In genomic region chr19:2042485-2043268, GRCh38 we compare ENCODE assay signal across 8 cellular contexts. TPM values are rescaled to one million over a fixed set of nuclear protein-coding genes. Genes with fewer than 3 reads are reported as not detected.
DNase-seq lines count a peak whose midpoint lies in the region; ATAC-seq, FAIRE-seq and TF ChIP-seq lines count a peak whose summit lies in the region.

No MANE protein-coding gene starts in this region.

- FAIRE-seq in endothelial cell of umbilical vein (lab: Jason Lieb, UNC) = no peak

- peaks cover 24% of the 10 kb centered on the region for H3K4me1 ChIP-seq in endothelial cell of umbilical vein (ENCODE audit: control insufficient read depth, extremely low read depth, insufficient read depth, low read length)
- H3K4me1 ChIP-seq in parathyroid adenoma = peaks cover 30% of the 10 kb centered on the region

- TF ChIP-seq POLR2A in endothelial cell of umbilical vein (IDR thresholded peaks at IDR 0.05; ENCODE audit: low read depth, low read length) = no peak

- TF ChIP-seq CTCF in LNCaP clone FGC (IDR thresholded peaks at IDR 0.05; ENCODE audit: control insufficient read depth, extremely low read depth, insufficient read depth) (no peak), endothelial cell of umbilical vein (IDR thresholded peaks at IDR 0.05; ENCODE audit: extremely low read depth in 1 of 2, insufficient read depth in 1 of 2, low read depth in 1 of 2, low read length in 2 of 2) (no peak), parathyroid adenoma (IDR thresholded peaks at IDR 0.05) (no peak)

- H3K79me2 ChIP-seq in endothelial cell of umbilical vein (ENCODE audit: control insufficient read depth, insufficient read depth, low read length) (peaks cover 19% of the 10 kb centered on the region), parathyroid adenoma (peaks cover 13% of the 10 kb centered on the region)

- H2AFZ ChIP-seq in endothelial cell of umbilical vein (ENCODE audit: low read depth, low read length) = no peak overlapping the region
- H2AFZ ChIP-seq in parathyroid adenoma = peak overlapping the region; percentile 39

- H3K27me3 ChIP-seq in endothelial cell of umbilical vein (ENCODE audit: control insufficient read depth in 2 of 2, insufficient read depth in 2 of 2, low read length in 2 of 2) = no peaks in the 10 kb centered on the region
- H3K27me3 ChIP-seq in parathyroid adenoma (ENCODE audit: control insufficient read depth, insufficient read depth, low read length) = no peaks in the 10 kb centered on the region

- H3K9me3 ChIP-seq in endothelial cell of umbilical vein (replicated peaks; ENCODE audit: control insufficient read depth, insufficient read depth, low read length) (no peaks in the 10 kb centered on the region), parathyroid adenoma (ENCODE audit: control insufficient read depth, low read length) (no peaks in the 10 kb centered on the region)

- H3K9ac ChIP-seq in endothelial cell of umbilical vein (replicated peaks; ENCODE audit: extremely low read depth, insufficient read depth, low read length) (no peak overlapping the region), parathyroid adenoma (no peak overlapping the region)

- H3K27ac ChIP-seq in endothelial cell of umbilical vein (ENCODE audit: insufficient read depth, low read depth, low read length) (peak overlapping the region; percentile 9), parathyroid adenoma (peak overlapping the region; percentile 96)

- dilution Hi-C loops in endothelial cell of umbilical vein (cut with MboI; ENCODE audit: extremely low pct_ligation_motif_present, low sequenced_read_pairs) = no loop called here

- H3K4me2 ChIP-seq in endothelial cell of umbilical vein (ENCODE audit: insufficient read depth, low read length) (no peak overlapping the region), parathyroid adenoma (ENCODE audit: low read length) (peak overlapping the region; percentile 63)

- no peaks in the 10 kb centered on the region for H3K9me1 ChIP-seq in endothelial cell of umbilical vein (replicated peaks; ENCODE audit: control insufficient read depth, extremely low read depth, insufficient read depth, low read length)

- no peaks in the 10 kb centered on the region for H4K20me1 ChIP-seq in endothelial cell of umbilical vein (replicated peaks; ENCODE audit: control insufficient read depth, extremely low read depth, insufficient read depth, low read length)

- POLR2A ChIA-PET in endothelial cell of umbilical vein (lab: Charles Lee) = interaction anchor here (1.3 kb wide), 1 partner anchor 9 kb away, joined by 3 read pairs; no protein-coding TSS in a partner anchor

- H3K4me3 ChIP-seq in LNCaP clone FGC (ENCODE audit: low read depth, low read length) (peak overlapping the region; percentile 26; the same call in 1 of the 2 replicates), endothelial cell of umbilical vein (replicated peaks in 1 of 3; ENCODE audit: insufficient read depth in 1 of 3, low read depth in 1 of 3, low read length in 3 of 3) (no peak overlapping the region), parathyroid adenoma (ENCODE audit: low read depth, low read length) (peak overlapping the region; percentile 34)

- CTCF ChIA-PET in endothelial cell of umbilical vein (lab: Charles Lee) = interaction anchor here (0.7 to 1.1 kb wide), 3 partner anchors 10 to 219 kb away, joined by 4 to 6 read pairs (median 5); no protein-coding TSS in a partner anchor

- intact Hi-C loops in endothelial cell of umbilical vein (cut with micrococcal nuclease) = loop anchor here (1.0 kb wide), 1 partner anchor 9 kb away; the partner anchor contains the start of gene MKNK2

- no TSS peak for BruUV-seq in endothelial cell of umbilical vein (replicated peaks; lab: Mats Ljungman, UMichigan)

- no peak for DNase-seq in LNCaP clone FGC (ENCODE audit: low read depth)
- DNase-seq in endothelial cell of umbilical vein (ENCODE audit: low read depth, low spot score) = no peak
- DNase-seq in NAMALWA (ENCODE audit: low spot score) = no peak
- DNase-seq in DMS153 (lab: John Stamatoyannopoulos, UW) = no peak
- DNase-seq in EL = no peak
- DNase-seq in stimulated activated CD4-positive, alpha-beta T cell treated with anti-CD3 and anti-CD28 coated beads, Interleukin-4, amount 100 ng/mL, for 1 hour = no peak

- peaks cover 4 to 60% of the 10 kb centered on the region in 2 experiments for H3K36me3 ChIP-seq in endothelial cell of umbilical vein (ENCODE audit: control insufficient read depth in 2 of 2, extremely low read depth in 1 of 2, insufficient read depth in 2 of 2, low read length in 2 of 2)
- no peaks in the 10 kb centered on the region for H3K36me3 ChIP-seq in parathyroid adenoma (ENCODE audit: control insufficient read depth, insufficient read depth, low read length)

- ATAC-seq in GM18498 (IDR thresholded peaks at IDR 0.05; ENCODE audit: unreplicated experiment) = peak; percentile 1

TF ChIP-seq in endothelial cell of umbilical vein, 7 proteins besides CTCF, POLR2A, EP300 and RAD21:
- TF ChIP-seq POLR2AphosphoS5 (IDR thresholded peaks at IDR 0.05; ENCODE audit: insufficient read depth, low read depth, low read length) (no peak), MAX (IDR thresholded peaks at IDR 0.05; ENCODE audit: insufficient read depth, insufficient read length) (no peak), EZH2 (IDR thresholded peaks at IDR 0.05; ENCODE audit: borderline replicate concordance, low read depth, low read length, severe bottlenecking) (no peak), FOS (IDR thresholded peaks at IDR 0.05; ENCODE audit: borderline replicate concordance, insufficient read depth, low read length) (no peak), JUN (IDR thresholded peaks at IDR 0.05; ENCODE audit: borderline replicate concordance, insufficient read depth, insufficient read length, low read depth) (no peak), GATA2 (IDR thresholded peaks at IDR 0.05; ENCODE audit: insufficient read depth, insufficient read length, low read depth, low read length) (no peak), MYC (IDR thresholded peaks at IDR 0.05; ENCODE audit: low read depth, low read length) (no peak)

RNA-seq across cellular contexts. Expression of gene MKNK2, which starts 8.4 kb away (rescaled TPM):
- total RNA-seq in endothelial cell of umbilical vein = 86.1 and 87.5 TPM in 2 replicates
- 65.1 and 96.2 TPM in 2 replicates for polyA plus RNA-seq in endothelial cell of umbilical vein
- polyA plus RNA-seq in endothelial cell of umbilical vein (2011; cell fraction: cytosol; rRNA removed) = 48.6 and 60.6 TPM in 2 replicates
- polyA plus RNA-seq in endothelial cell of umbilical vein (2011; cell fraction: nucleus; rRNA removed) = 51.3 and 66.9 TPM in 2 replicates
- 45.6 and 62.3 TPM in 2 replicates for polyA plus RNA-seq in endothelial cell of umbilical vein (2012)
- 49.2 and 82.5 TPM in 2 replicates for polyA minus RNA-seq in endothelial cell of umbilical vein
- 111 TPM for polyA minus RNA-seq in endothelial cell of umbilical vein (2011; cell fraction: cytosol; rRNA and poly(A)+ RNA removed)
- 19.7 and 28.4 TPM in 2 replicates for polyA minus RNA-seq in endothelial cell of umbilical vein (2011; cell fraction: nucleus; rRNA and poly(A)+ RNA removed)

RNA-seq across cellular contexts. Expression of gene BTBD2, which starts 27.2 kb away (rescaled TPM):
- 73.1 and 78.2 TPM in 2 replicates for total RNA-seq in endothelial cell of umbilical vein
- 59.2 and 76.1 TPM in 2 replicates for polyA plus RNA-seq in endothelial cell of umbilical vein
- 25.7 and 39.0 TPM in 2 replicates for polyA plus RNA-seq in endothelial cell of umbilical vein (2011; cell fraction: cytosol; rRNA removed)
- 28.3 and 30.7 TPM in 2 replicates for polyA plus RNA-seq in endothelial cell of umbilical vein (2011; cell fraction: nucleus; rRNA removed)
- polyA plus RNA-seq in endothelial cell of umbilical vein (2012) = 70.1 and 98.8 TPM in 2 replicates
- 30.8 and 35.3 TPM in 2 replicates for polyA minus RNA-seq in endothelial cell of umbilical vein
- polyA minus RNA-seq in endothelial cell of umbilical vein (2011; cell fraction: cytosol; rRNA and poly(A)+ RNA removed) = 32.0 TPM
- 9.5 and 22.0 TPM in 2 replicates for polyA minus RNA-seq in endothelial cell of umbilical vein (2011; cell fraction: nucleus; rRNA and poly(A)+ RNA removed)

RNA-seq across cellular contexts. Expression of gene MOB3A, which starts 53.4 kb away (rescaled TPM):
- 52.4 and 59.7 TPM in 2 replicates for total RNA-seq in endothelial cell of umbilical vein
- polyA plus RNA-seq in endothelial cell of umbilical vein = 46.5 and 50.7 TPM in 2 replicates
- 38.0 and 38.4 TPM in 2 replicates for polyA plus RNA-seq in endothelial cell of umbilical vein (2011; cell fraction: cytosol; rRNA removed)
- polyA plus RNA-seq in endothelial cell of umbilical vein (2011; cell fraction: nucleus; rRNA removed) = 21.1 and 21.3 TPM in 2 replicates
- 25.2 and 26.3 TPM in 2 replicates for polyA plus RNA-seq in endothelial cell of umbilical vein (2012)
- 39.4 and 61.6 TPM in 2 replicates for polyA minus RNA-seq in endothelial cell of umbilical vein
- polyA minus RNA-seq in endothelial cell of umbilical vein (2011; cell fraction: cytosol; rRNA and poly(A)+ RNA removed) = 12.3 TPM
- 14.1 and 17.6 TPM in 2 replicates for polyA minus RNA-seq in endothelial cell of umbilical vein (2011; cell fraction: nucleus; rRNA and poly(A)+ RNA removed)

RNA-seq across cellular contexts. Expression of gene IZUMO4, which starts 54.0 kb away (rescaled TPM):
- total RNA-seq in endothelial cell of umbilical vein = 1.1 and 2.0 TPM in 2 replicates
- polyA plus RNA-seq in endothelial cell of umbilical vein = 2.0 and 3.2 TPM in 2 replicates
- 0.52 and 0.78 TPM in 2 replicates for polyA plus RNA-seq in endothelial cell of umbilical vein (2011; cell fraction: cytosol; rRNA removed)
- 14.4 and 15.3 TPM in 2 replicates for polyA plus RNA-seq in endothelial cell of umbilical vein (2011; cell fraction: nucleus; rRNA removed)
- polyA plus RNA-seq in endothelial cell of umbilical vein (2012) = 0.87 and 1.3 TPM in 2 replicates
- 1.00 TPM in 1 of 2 replicates, not detected in the other for polyA minus RNA-seq in endothelial cell of umbilical vein
- polyA minus RNA-seq in endothelial cell of umbilical vein (2011; cell fraction: cytosol; rRNA and poly(A)+ RNA removed) = not detected
- polyA minus RNA-seq in endothelial cell of umbilical vein (2011; cell fraction: nucleus; rRNA and poly(A)+ RNA removed) = 1.5 TPM in 2 replicates

Comparison
In these comparisons a context has a peak if more than half of its experiments do, and no peak if none do; other contexts are left out.
1. H3K4me3 ChIP-seq: peak in LNCaP clone FGC (single experiment) and parathyroid adenoma (single experiment); none in endothelial cell of umbilical vein (0 of 3).